ENCODE assay signal across 26 cellular contexts in the genomic region with DNA sequence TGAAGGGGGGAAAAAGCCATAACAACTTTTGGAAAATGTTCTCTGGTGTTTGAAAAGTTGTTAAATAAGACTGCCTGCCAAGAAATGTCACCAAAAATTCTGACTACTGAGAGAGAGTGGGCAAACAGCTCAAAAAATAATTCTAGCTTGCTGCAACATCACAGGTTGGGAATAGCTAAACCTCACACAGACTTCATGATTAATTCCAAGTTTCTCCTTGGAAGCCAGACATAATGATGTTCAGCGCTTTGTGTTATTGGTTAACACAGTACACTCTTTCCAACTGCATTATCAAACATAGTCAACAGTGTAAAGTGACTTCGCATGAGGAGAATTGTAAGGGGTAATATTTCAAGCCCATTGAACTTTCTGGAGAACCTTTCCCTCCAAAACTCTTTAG.
"Had no signal": no experiment of that assay in that cellular context is flagged by ENCODE, and none has a peak within 500 bp of the region (broad histone marks: within the 10 kb centered on the region; RNA-seq: fewer than 3 reads in every experiment).

No MANE protein-coding gene starts in this region.

- H3K4me1 ChIP-seq: breast epithelium, lower lobe of right lung, right lobe of liver had no signal

- H3K4me3 ChIP-seq: breast epithelium, coronary artery, esophagus muscularis mucosa, gastrocnemius medialis, lower lobe of right lung, right lobe of liver, skin epidermis, suprapubic skin, tibial nerve had no signal

- ATAC-seq: activated CD8-positive, alpha-beta memory T cell treated with anti-CD3 and anti-CD28 coated beads, Interleukin-2, amount 10 ng/mL, durations not matched to agents 7 days and 5 days; activated CD8-positive, alpha-beta T cell treated with anti-CD3 and anti-CD28 coated beads for 36 hours; activated naive CD4-positive, alpha-beta T cell treated with anti-CD3 and anti-CD28 coated beads, Interleukin-2, amount 50 U/mL, for 72 hours; gastrocnemius medialis; left colon; lower lobe of right lung; naive thymus-derived CD8-positive, alpha-beta T cell; right lobe of liver had no signal

- H3K27me3 ChIP-seq: gastrocnemius medialis, right lobe of liver had no signal

- H3K9me3 Mint-ChIP-seq: activated CD4-positive, alpha-beta T cell treated with anti-CD3 and anti-CD28 coated beads, Interleukin-2, amount 10 ng/mL, durations not matched to agents 7 days and 5 days; activated CD8-positive, alpha-beta T cell treated with anti-CD3 and anti-CD28 coated beads for 36 hours; activated naive CD4-positive, alpha-beta T cell treated with anti-CD3 and anti-CD28 coated beads, Interleukin-2, amount 50 U/mL, for 72 hours; stimulated activated naive CD8-positive, alpha-beta T cell treated with anti-CD3 and anti-CD28 coated beads, Interleukin-15, Interleukin-2, amounts not matched to agents 100 ng/mL and 50 ng/mL, for 24 hours; T-helper 1 cell treated with Interleukin-12 subunit alpha and Interleukin-12 subunit beta and Interleukin-4 antibody, amounts not matched to agents 30 μg/mL and 1 μg/mL, for 36 hours had no signal

- H3K9me3 ChIP-seq: breast epithelium, esophagus muscularis mucosa, gastrocnemius medialis, lower lobe of right lung, neutrophil, right lobe of liver, suprapubic skin, tibial nerve had no signal

- H3K27ac ChIP-seq: breast epithelium, coronary artery, gastrocnemius medialis, lower lobe of right lung, neutrophil, parathyroid adenoma, right lobe of liver, skin epidermis, suprapubic skin, tibial nerve, VCaP had no signal

- H3K4me3 Mint-ChIP-seq: activated CD8-positive, alpha-beta memory T cell treated with anti-CD3 and anti-CD28 coated beads, Interleukin-2, amount 10 ng/mL, durations not matched to agents 7 days and 5 days; activated CD8-positive, alpha-beta T cell treated with anti-CD3 and anti-CD28 coated beads for 36 hours; T-helper 1 cell treated with Interleukin-12 subunit alpha and Interleukin-12 subunit beta and Interleukin-4 antibody, amounts not matched to agents 30 μg/mL and 1 μg/mL, for 36 hours had no signal

- H3K27ac Mint-ChIP-seq: activated CD4-positive, alpha-beta T cell treated with anti-CD3 and anti-CD28 coated beads, Interleukin-2, amount 10 ng/mL, durations not matched to agents 7 days and 5 days; activated CD8-positive, alpha-beta memory T cell treated with anti-CD3 and anti-CD28 coated beads, Interleukin-2, amount 10 ng/mL, durations not matched to agents 7 days and 5 days; activated CD8-positive, alpha-beta T cell treated with anti-CD3 and anti-CD28 coated beads for 36 hours; activated naive CD4-positive, alpha-beta T cell treated with anti-CD3 and anti-CD28 coated beads, Interleukin-2, amount 50 U/mL, for 72 hours; stimulated activated naive CD8-positive, alpha-beta T cell treated with anti-CD3 and anti-CD28 coated beads, Interleukin-15, Interleukin-2, amounts not matched to agents 100 ng/mL and 50 ng/mL, for 24 hours; T-helper 1 cell treated with Interleukin-12 subunit alpha and Interleukin-12 subunit beta and Interleukin-4 antibody, amounts not matched to agents 30 μg/mL and 1 μg/mL, for 36 hours had no signal

- H3K36me3 ChIP-seq: breast epithelium, gastrocnemius medialis, lower lobe of right lung, neutrophil, right lobe of liver, suprapubic skin had no signal

- DNase-seq: activated CD4-positive, alpha-beta T cell treated with anti-CD3 and anti-CD28 coated beads, Interleukin-2, amount 10 ng/mL, durations not matched to agents 7 days and 5 days; activated CD4-positive, CD25-positive, alpha-beta regulatory T cell treated with anti-CD3 and anti-CD28 coated beads, Interleukin-2, amount 50 U/mL, for 72 hours; activated CD8-positive, alpha-beta memory T cell treated with anti-CD3 and anti-CD28 coated beads, Interleukin-2, amount 10 ng/mL, durations not matched to agents 7 days and 5 days; activated CD8-positive, alpha-beta T cell treated with anti-CD3 and anti-CD28 coated beads for 36 hours; activated gamma-delta T cell; activated T-cell treated with anti-CD3 and anti-CD28 coated beads for 4 hours; cerebellar nuclear complex; gastrocnemius medialis; head of caudate nucleus; left colon; lower lobe of right lung; naive thymus-derived CD8-positive, alpha-beta T cell; right lobe of liver; stimulated activated CD4-positive, alpha-beta T cell treated with anti-CD3 and anti-CD28 coated beads, Interleukin-1b, Interleukin-23, amount 100 ng/mL, for 48 hours had no signal
